Comparison of ENCODE assay signal across 13 cellular contexts in the genomic region with DNA sequence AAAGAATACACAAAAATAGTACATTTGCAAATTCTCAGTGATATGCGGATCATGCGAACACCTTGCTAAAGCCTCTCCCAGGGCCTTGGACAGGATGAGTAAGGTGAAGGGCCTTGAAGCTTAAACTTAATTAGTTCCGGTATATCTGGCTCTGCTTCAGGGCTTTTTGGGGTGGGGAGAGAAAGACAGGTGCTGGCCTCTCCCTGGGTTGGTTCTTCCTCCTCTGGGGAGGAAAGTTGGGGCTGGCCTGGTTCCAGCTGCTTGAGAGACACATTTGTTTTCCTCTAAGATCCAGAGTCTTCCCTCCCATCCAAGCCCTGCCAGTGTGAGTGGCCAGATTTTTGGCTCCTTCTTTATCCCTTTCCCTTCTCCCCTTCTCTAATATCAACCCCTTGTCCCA.
"Had no signal": no experiment of that assay in that cellular context is flagged by ENCODE, and none has a peak within 500 bp of the region (broad histone marks: within the 10 kb centered on the region; RNA-seq: fewer than 3 reads in every experiment).

No MANE protein-coding gene starts in this region.

- H3K4me1 ChIP-seq: upper lobe of right lung had no signal

- H3K4me3 Mint-ChIP-seq: activated naive CD8-positive, alpha-beta T cell treated with anti-CD3 and anti-CD28 coated beads, Interleukin-2, amount 50 U/mL, for 24 hours; neural progenitor cell; stimulated activated naive CD8-positive, alpha-beta T cell treated with anti-CD3 and anti-CD28 coated beads, Interleukin-15, Interleukin-2, amounts not matched to agents 100 ng/mL and 50 ng/mL, for 24 hours had no signal

- H3K9me3 Mint-ChIP-seq: activated naive CD8-positive, alpha-beta T cell treated with anti-CD3 and anti-CD28 coated beads, Interleukin-2, amount 50 U/mL, for 24 hours; stimulated activated naive CD8-positive, alpha-beta T cell treated with anti-CD3 and anti-CD28 coated beads, Interleukin-15, Interleukin-2, amounts not matched to agents 100 ng/mL and 50 ng/mL, for 24 hours had no signal

- H3K9me3 ChIP-seq: pancreas, upper lobe of right lung had no signal

- ATAC-seq: activated CD4-positive, CD25-positive, alpha-beta regulatory T cell treated with anti-CD3 and anti-CD28 coated beads, Interleukin-2, amount 50 U/mL, for 24 hours; activated naive CD8-positive, alpha-beta T cell treated with anti-CD3 and anti-CD28 coated beads, Interleukin-2, amount 50 U/mL, for 24 hours; pancreas; upper lobe of right lung had no signal

- H3K27ac Mint-ChIP-seq: activated naive CD8-positive, alpha-beta T cell treated with anti-CD3 and anti-CD28 coated beads, Interleukin-2, amount 50 U/mL, for 24 hours; neural progenitor cell; stimulated activated naive CD8-positive, alpha-beta T cell treated with anti-CD3 and anti-CD28 coated beads, Interleukin-15, Interleukin-2, amounts not matched to agents 100 ng/mL and 50 ng/mL, for 24 hours had no signal

- H3K36me3 Mint-ChIP-seq: neural progenitor cell had no signal

- H3K27ac ChIP-seq: cardiac muscle cell, hepatocyte, neural progenitor cell, pancreas, upper lobe of right lung had no signal

- H3K4me3 ChIP-seq: cardiac muscle cell, hepatocyte, neural progenitor cell, pancreas, upper lobe of right lung had no signal

- DNase-seq: activated CD4-positive, alpha-beta T cell treated with anti-CD3 and anti-CD28 coated beads, Interleukin-2, amount 50 U/mL, for 4 hours; activated naive CD4-positive, alpha-beta T cell; activated naive CD8-positive, alpha-beta T cell treated with anti-CD3 and anti-CD28 coated beads, Interleukin-2, amount 50 U/mL, for 24 hours; effector CD4-positive, alpha-beta T cell; pancreas; stimulated activated CD4-positive, alpha-beta T cell treated with anti-CD3 and anti-CD28 coated beads, Interleukin-15, amount 100 ng/mL, for 24 hours; stimulated activated CD4-positive, alpha-beta T cell treated with anti-CD3 and anti-CD28 coated beads, Interleukin-4, amount 100 ng/mL, for 24 hours; upper lobe of right lung had no signal

- H3K36me3 ChIP-seq: cardiac muscle cell, neural progenitor cell, pancreas, upper lobe of right lung had no signal
